ENCODE assay signal across 8 cellular contexts in the genomic region with DNA sequence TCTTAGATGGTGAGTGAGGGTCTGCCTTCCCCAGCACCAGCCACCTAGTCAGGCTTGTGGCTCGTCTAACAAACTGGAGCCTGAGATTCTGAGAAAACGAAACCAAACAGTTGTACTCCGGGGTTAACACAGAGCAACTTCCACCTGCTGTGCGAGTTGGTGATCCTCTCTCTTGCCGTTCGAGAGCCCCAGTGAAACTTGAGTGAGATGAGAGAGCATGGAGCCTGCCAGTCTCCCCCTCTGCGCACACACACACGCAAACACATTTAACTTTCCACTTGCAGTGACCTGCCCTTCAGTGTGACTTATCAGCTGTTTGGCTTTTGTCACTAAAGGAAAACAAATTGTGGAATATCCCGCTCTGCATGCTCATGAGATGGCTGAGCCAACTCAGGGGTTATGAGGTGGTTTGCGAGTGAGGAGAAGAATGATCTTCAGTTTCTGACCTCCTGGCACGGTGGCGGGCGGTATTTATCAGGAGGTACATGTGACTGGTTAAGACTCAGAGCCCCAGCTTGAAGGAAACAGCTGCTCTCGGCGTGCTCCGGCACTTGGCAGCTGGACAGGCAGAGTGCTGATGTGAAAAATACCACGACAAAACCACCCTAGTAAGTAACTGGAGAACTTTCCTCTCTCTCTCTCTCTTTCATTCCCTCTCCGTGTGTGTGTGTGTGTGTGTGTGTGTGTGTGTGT.
DNase-seq lines count a peak whose midpoint lies in the region; ATAC-seq and TF ChIP-seq lines count a peak whose summit lies in the region.

Gene RASGRP3 (plus strand): TSS at position 550 of the 693 bp plus-strand sequence. CDS start 38,488 bp downstream, outside the sequence.

- in situ Hi-C loops in T47D (cut with HindIII; ENCODE audit: low pct_unique_long_range_greater_than_20kb, low sequenced_read_pairs): no loop called here

- H3K27ac ChIP-seq in VCaP (peak within 1 kb of the TSS; percentile 75), skin epidermis (peak within 1 kb of the TSS in 20 of 21 experiments; percentile 38 to 95 (median 84))

- ATAC-seq in GM18499 (IDR thresholded peaks at IDR 0.05; ENCODE audit: insufficient read depth, unreplicated experiment): peak; percentile 29
- ATAC-seq in HG02763 (IDR thresholded peaks at IDR 0.05; ENCODE audit: unreplicated experiment): peak; percentile 49

- H3K4me3 ChIP-seq in skin epidermis: peak within 1 kb of the TSS; percentile 34 to 61 (median 52)

- TF ChIP-seq CTCF in VCaP (conservative IDR thresholded peaks at IDR 0.05): no peak

- DNase-seq in NCI-H146 treated with DMSO at 0.1 percent for 48 hours (lab: John Stamatoyannopoulos, UW; ENCODE audit: unreplicated experiment) (peak; percentile 50), T47D (ENCODE audit: low read depth in 1 of 2, low spot score in 1 of 2) (peak; percentile 23 to 45), iPS-NIHi11 (ENCODE audit: low spot score) (peak; percentile 54), cerebellar nuclear complex (lab: John Stamatoyannopoulos, UW) (no peak)

Comparison
In these comparisons a context has a peak if more than half of its experiments do, and no peak if none do; other contexts are left out.
1. DNase-seq: peak in NCI-H146 treated with DMSO at 0.1 percent for 48 hours (single experiment), T47D (2 of 2) and iPS-NIHi11 (single experiment); none in cerebellar nuclear complex (0 of 2).